23 cellular contexts compared by ENCODE assay signal in the genomic region with DNA sequence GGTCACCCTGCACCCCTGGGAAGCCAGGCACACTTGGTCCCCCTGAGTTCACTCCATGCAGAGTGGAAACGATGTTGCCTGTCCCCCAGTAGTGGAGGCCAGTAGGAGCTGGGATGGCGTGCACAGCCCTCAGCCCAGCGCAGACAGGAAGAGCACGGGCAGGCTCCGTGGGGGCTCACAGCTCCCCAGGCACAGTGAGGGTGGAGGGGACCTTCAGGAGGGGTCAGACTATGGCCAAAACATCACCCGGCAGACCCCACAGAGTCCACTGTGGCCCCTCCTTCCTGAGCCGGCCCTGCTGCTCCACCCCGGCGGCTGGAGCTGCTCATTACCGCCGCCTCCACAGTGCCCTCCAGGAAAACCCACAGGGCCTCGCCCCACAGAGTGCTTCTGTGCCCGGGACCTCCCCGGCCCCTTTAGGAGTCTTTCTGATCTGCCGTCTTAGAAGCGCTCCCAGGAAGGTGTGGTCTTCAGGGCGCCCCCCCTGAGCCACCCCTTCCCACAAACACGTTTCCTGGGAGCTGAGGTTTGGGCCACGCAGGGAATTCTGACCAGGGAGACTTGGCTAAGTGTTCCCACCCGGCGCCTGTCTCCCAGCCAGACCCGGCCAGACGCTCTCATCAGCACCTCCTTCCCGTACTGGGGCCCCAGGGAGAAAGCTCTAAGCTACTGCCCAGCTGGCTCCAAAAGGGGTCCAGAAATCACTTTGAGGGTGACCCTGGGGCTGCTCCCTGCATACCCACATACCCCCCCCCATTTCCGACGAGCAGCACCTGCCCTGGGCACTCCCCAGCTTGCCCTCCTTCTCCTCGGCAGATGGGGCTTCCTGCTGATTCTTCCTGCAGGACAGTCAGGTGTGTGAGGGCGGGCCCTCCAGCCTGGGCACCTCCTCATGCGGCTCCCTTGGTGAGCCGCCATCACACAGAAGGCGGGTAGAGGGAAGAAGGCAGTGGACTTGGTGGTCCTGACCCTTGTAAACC. TPM values are rescaled to one million over a fixed set of nuclear protein-coding genes. Genes with fewer than 3 reads are reported as not detected.
A peak's percentile ranks its signal among the peaks of the same experiment; 100 is the strongest.
DNase-seq lines count a peak whose midpoint lies in the region; ATAC-seq, FAIRE-seq and TF ChIP-seq lines count a peak whose summit lies in the region.
"Had no signal": no experiment of that assay in that cellular context is flagged by ENCODE, and none has a peak within 500 bp of the region (broad histone marks: within the 10 kb centered on the region; RNA-seq: fewer than 3 reads in every experiment).

No MANE protein-coding gene starts in this region.

- DNase-seq in H7 (peak; percentile 57), astrocyte (ENCODE audit: low read depth) (no peak), keratinocyte (ENCODE audit: low read depth, low spot score) (no peak), smooth muscle cell (lab: John Stamatoyannopoulos, UW; ENCODE audit: unreplicated experiment) (no peak), glomerular visceral epithelial cell (ENCODE audit: extremely low spot score) (no peak), AML-193 (lab: John Stamatoyannopoulos, UW) (no peak)
- DNase-seq in activated CD4-positive, alpha-beta T cell treated with anti-CD3 and anti-CD28 coated beads for 1 hour = no peak
- DNase-seq: activated CD4-positive, CD25-positive, alpha-beta regulatory T cell treated with anti-CD3 and anti-CD28 coated beads, Interleukin-2, amount 50 U/mL, for 72 hours; adrenal gland; cerebellar nuclear complex; hypothalamus; NCI-H1048; NCI-H2029 treated with DMSO at 0.1 percent for 48 hours had no signal

- dilution Hi-C loops in keratinocyte (cut with MboI; ENCODE audit: extremely low pct_ligation_motif_present, low sequenced_read_pairs) = no loop called here

- no peaks in the 10 kb centered on the region for H4K20me1 ChIP-seq in astrocyte (ENCODE audit: insufficient read depth, low read length)
- H4K20me1 ChIP-seq in keratinocyte (ENCODE audit: control insufficient read depth, extremely low read depth, insufficient read depth, low read length) = no peaks in the 10 kb centered on the region
- no peaks in the 10 kb centered on the region for H4K20me1 ChIP-seq in smooth muscle cell (ENCODE audit: low read depth)

- no peak for ATAC-seq in HG03139 (IDR thresholded peaks at IDR 0.05; ENCODE audit: unreplicated experiment)
- ATAC-seq: GM23338 had no signal

- H3K27ac Mint-ChIP-seq in astrocyte (ENCODE audit: unreplicated experiment) = no peak overlapping the region
- H3K27ac Mint-ChIP-seq: activated T-helper 2 cell treated with anti-CD3 and anti-CD28 coated beads, Interferon-gamma antibody, Interleukin-2, Interleukin-4, amounts not matched to agents 10 μg/mL and 5 μg/mL and 100 μg/mL, durations not matched to agents 14 hours and 24 hours and 36 hours; GM23338; nephron had no signal

- peaks cover 3% of the 10 kb centered on the region for H3K9me3 Mint-ChIP-seq in astrocyte (ENCODE audit: unreplicated experiment)
- H3K9me3 Mint-ChIP-seq: activated T-helper 2 cell treated with anti-CD3 and anti-CD28 coated beads, Interferon-gamma antibody, Interleukin-2, Interleukin-4, amounts not matched to agents 10 μg/mL and 5 μg/mL and 100 μg/mL, durations not matched to agents 14 hours and 24 hours and 36 hours; GM23338 had no signal

- FAIRE-seq in astrocyte (lab: Jason Lieb, UNC) (no peak), keratinocyte (lab: Jason Lieb, UNC) (no peak)
- FAIRE-seq: GM18507 had no signal

- H3K36me3 ChIP-seq in H7 (replicated peaks; ENCODE audit: control insufficient read depth, insufficient read depth, low read length) (no peaks in the 10 kb centered on the region), astrocyte (ENCODE audit: insufficient read depth, low read length) (no peaks in the 10 kb centered on the region), keratinocyte (ENCODE audit: control insufficient read depth in 2 of 2, extremely low read depth in 1 of 2, insufficient read depth in 2 of 2, low read length in 2 of 2) (no peaks in the 10 kb centered on the region), smooth muscle cell (ENCODE audit: low read depth) (no peaks in the 10 kb centered on the region)
- H3K36me3 ChIP-seq: adrenal gland, SJCRH30, upper lobe of left lung had no signal

- peaks cover 24% of the 10 kb centered on the region for H3K4me1 ChIP-seq in astrocyte (ENCODE audit: insufficient read depth, low read length)
- H3K4me1 ChIP-seq in keratinocyte (ENCODE audit: control insufficient read depth, extremely low read depth, insufficient read depth, low read length) = peaks cover 47% of the 10 kb centered on the region
- H3K4me1 ChIP-seq in smooth muscle cell (ENCODE audit: low read depth) = peaks cover 10% of the 10 kb centered on the region
- H3K4me1 ChIP-seq: adrenal gland, SJCRH30 had no signal

- H3F3A ChIP-seq in smooth muscle cell (ENCODE audit: low read depth) = no peaks in the 10 kb centered on the region

- peak overlapping the region; percentile 71 for H3K4me2 ChIP-seq in astrocyte (ENCODE audit: low read length)
- peak overlapping the region; percentile 69 for H3K4me2 ChIP-seq in keratinocyte (ENCODE audit: control insufficient read depth, extremely low read depth, insufficient read depth, low read depth, low read length)
- H3K4me2 ChIP-seq in smooth muscle cell = peak overlapping the region; percentile 73
- H3K4me2 ChIP-seq: GM23338, KMS-11 had no signal

- H3K27ac ChIP-seq in astrocyte (ENCODE audit: low read depth, low read length) = no peak overlapping the region
- peak overlapping the region; percentile 87 for H3K27ac ChIP-seq in keratinocyte (ENCODE audit: control insufficient read depth, insufficient read depth, low read length)
- peak overlapping the region; percentile 95 for H3K27ac ChIP-seq in smooth muscle cell (ENCODE audit: low read depth)
- H3K27ac ChIP-seq: adrenal gland, KMS-11, SJCRH30 had no signal

- H3K4me3 ChIP-seq in H7 (ENCODE audit: insufficient read depth, low read depth, low read length) (no peak overlapping the region), astrocyte (ENCODE audit: insufficient read depth, low read depth, low read length) (no peak overlapping the region), keratinocyte (ENCODE audit: control insufficient read depth in 2 of 3, extremely low read depth in 1 of 3, insufficient read depth in 2 of 3, low read depth in 1 of 3, low read length in 3 of 3) (peak overlapping the region in 2 of 3 experiments; percentile 19 to 62), smooth muscle cell (no peak overlapping the region)
- H3K4me3 ChIP-seq: adrenal gland, GM23338, SJCRH30, upper lobe of left lung had no signal

- TF ChIP-seq CTCF in astrocyte (IDR thresholded peaks at IDR 0.05; ENCODE audit: insufficient read depth, low read depth, low read length) (no peak), keratinocyte (optimal IDR thresholded peaks at IDR 0.05 in 1 of 3, IDR thresholded peaks at IDR 0.05 in 1 of 3, conservative IDR thresholded peaks at IDR 0.05 in 1 of 3; ENCODE audit: extremely low read depth in 1 of 3, insufficient read depth in 2 of 3, low read length in 3 of 3) (no peak), smooth muscle cell (IDR thresholded peaks at IDR 0.05; ENCODE audit: borderline replicate concordance, insufficient read depth, poor library complexity, severe bottlenecking) (no peak)

- H3K9me1 ChIP-seq in keratinocyte (ENCODE audit: control insufficient read depth, extremely low read depth, insufficient read depth, low read length) = no peaks in the 10 kb centered on the region

- peaks cover 15% of the 10 kb centered on the region; the same call in 1 of the 2 replicates for H3K27me3 ChIP-seq in H7 (ENCODE audit: control insufficient read depth, insufficient read depth, low read length)
- H3K27me3 ChIP-seq in astrocyte (ENCODE audit: insufficient read depth, low read length) = no peaks in the 10 kb centered on the region
- no peaks in the 10 kb centered on the region for H3K27me3 ChIP-seq in keratinocyte (ENCODE audit: control insufficient read depth, extremely low read depth, insufficient read depth, low read length)
- no peaks in the 10 kb centered on the region for H3K27me3 ChIP-seq in smooth muscle cell (ENCODE audit: low read depth)
- H3K27me3 ChIP-seq: upper lobe of left lung had no signal

- peaks cover 51% of the 10 kb centered on the region for H3K27me3 Mint-ChIP-seq in astrocyte (ENCODE audit: low read depth, unreplicated experiment)

- no peaks in the 10 kb centered on the region for H3K79me2 ChIP-seq in astrocyte (ENCODE audit: insufficient read depth, low read length)
- H3K79me2 ChIP-seq in keratinocyte (ENCODE audit: control insufficient read depth, insufficient read depth, low read length) = no peaks in the 10 kb centered on the region
- H3K79me2 ChIP-seq in smooth muscle cell (ENCODE audit: low read depth) = no peaks in the 10 kb centered on the region

- H2AFZ ChIP-seq in astrocyte (ENCODE audit: low read depth, low read length) (peak overlapping the region; percentile 67), keratinocyte (ENCODE audit: control insufficient read depth, low read length) (peak overlapping the region; percentile 94), smooth muscle cell (ENCODE audit: low read depth) (peak overlapping the region; percentile 66)
- H2AFZ ChIP-seq: GM23338 had no signal

- H3K9me3 ChIP-seq in astrocyte (ENCODE audit: insufficient read depth, low read depth, low read length) (no peaks in the 10 kb centered on the region), keratinocyte (ENCODE audit: control insufficient read depth, low read depth, low read length) (no peaks in the 10 kb centered on the region), smooth muscle cell (replicated peaks; ENCODE audit: low read depth) (no peaks in the 10 kb centered on the region)
- H3K9me3 ChIP-seq: adrenal gland, SJCRH30 had no signal

- H3K4me1 Mint-ChIP-seq in astrocyte (ENCODE audit: low read depth, unreplicated experiment) = peaks cover 6% of the 10 kb centered on the region
- H3K4me1 Mint-ChIP-seq: nephron had no signal

- H3K4me3 Mint-ChIP-seq in astrocyte (ENCODE audit: unreplicated experiment) = no peak overlapping the region
- H3K4me3 Mint-ChIP-seq: GM23338, nephron had no signal

- no peaks in the 10 kb centered on the region for H3K36me3 Mint-ChIP-seq in astrocyte (ENCODE audit: low read depth, unreplicated experiment)

- H3K9ac ChIP-seq in astrocyte (ENCODE audit: low read length) (peak overlapping the region; percentile 50), keratinocyte (ENCODE audit: control insufficient read depth, extremely low read depth, insufficient read depth, low read length) (peak overlapping the region; percentile 82), smooth muscle cell (ENCODE audit: low read depth) (peak overlapping the region; percentile 50)
- H3K9ac ChIP-seq: KMS-11 had no signal

- 73% methylated on average over 31 of the region's 31 CpGs for whole genome bisulfite sequencing in smooth muscle cell (ENCODE audit: low lambda C conversion rate)

RNA-seq across cellular contexts. Expression of gene RIPK4, which starts 38.8 kb away (rescaled TPM):
- 10.5 and 11.7 TPM in 2 replicates for total RNA-seq in H7 (2014; rRNA removed; shearing (Covaris generic))
- total RNA-seq in astrocyte (1.1 and 1.8 TPM in 2 replicates), smooth muscle cell (2.6 and 3.7 TPM in 2 replicates)
- polyA plus RNA-seq in keratinocyte (16.6 to 23.4 TPM (median 18.4 TPM) in 3 replicates), smooth muscle cell (1.1 and 7.4 TPM in 2 replicates)
- 11.0 TPM for polyA plus RNA-seq in keratinocyte (2011; ENCODE audit: low read depth)
- 13.0 and 20.1 TPM in 2 replicates for polyA plus RNA-seq in keratinocyte (2011; cell fraction: cytosol; rRNA removed)
- polyA plus RNA-seq in keratinocyte (2011; cell fraction: nucleus; rRNA removed) = 54.2 and 65.2 TPM in 2 replicates
- polyA plus RNA-seq in keratinocyte (2012; ENCODE audit: low replicate concordance) = 30.8 and 35.3 TPM in 2 replicates
- 28.0 to 48.3 TPM (median 30.7 TPM) in 3 replicates for polyA minus RNA-seq in keratinocyte
- polyA minus RNA-seq in keratinocyte (2011; cell fraction: cytosol; rRNA and poly(A)+ RNA removed) = 40.3 TPM
- polyA minus RNA-seq in keratinocyte (2011; cell fraction: nucleus; rRNA and poly(A)+ RNA removed) = 80.7 and 89.5 TPM in 2 replicates
- total RNA-seq: activated T-helper 2 cell treated with anti-CD3 and anti-CD28 coated beads, Interferon-gamma antibody, Interleukin-2, Interleukin-4, amounts not matched to agents 10 μg/mL and 5 μg/mL and 100 μg/mL, durations not matched to agents 14 hours and 24 hours and 36 hours; mesenteric fat pad; SJCRH30 had no signal
- polyA plus RNA-seq: AG04450 had no signal

Comparison
In these comparisons a context has a peak if more than half of its experiments do, and no peak if none do; other contexts are left out.
1. H3K4me3 ChIP-seq: peak in keratinocyte (2 of 3); none in H7 (single experiment), astrocyte (single experiment) and smooth muscle cell (single experiment).
2. Peak in every context shown above with its lines, with median percentiles within 50 percentile points of each other: H2AFZ ChIP-seq, H3K4me2 ChIP-seq and H3K9ac ChIP-seq.